Comparison of ENCODE assay signal across 8 cellular contexts in the genomic region with DNA sequence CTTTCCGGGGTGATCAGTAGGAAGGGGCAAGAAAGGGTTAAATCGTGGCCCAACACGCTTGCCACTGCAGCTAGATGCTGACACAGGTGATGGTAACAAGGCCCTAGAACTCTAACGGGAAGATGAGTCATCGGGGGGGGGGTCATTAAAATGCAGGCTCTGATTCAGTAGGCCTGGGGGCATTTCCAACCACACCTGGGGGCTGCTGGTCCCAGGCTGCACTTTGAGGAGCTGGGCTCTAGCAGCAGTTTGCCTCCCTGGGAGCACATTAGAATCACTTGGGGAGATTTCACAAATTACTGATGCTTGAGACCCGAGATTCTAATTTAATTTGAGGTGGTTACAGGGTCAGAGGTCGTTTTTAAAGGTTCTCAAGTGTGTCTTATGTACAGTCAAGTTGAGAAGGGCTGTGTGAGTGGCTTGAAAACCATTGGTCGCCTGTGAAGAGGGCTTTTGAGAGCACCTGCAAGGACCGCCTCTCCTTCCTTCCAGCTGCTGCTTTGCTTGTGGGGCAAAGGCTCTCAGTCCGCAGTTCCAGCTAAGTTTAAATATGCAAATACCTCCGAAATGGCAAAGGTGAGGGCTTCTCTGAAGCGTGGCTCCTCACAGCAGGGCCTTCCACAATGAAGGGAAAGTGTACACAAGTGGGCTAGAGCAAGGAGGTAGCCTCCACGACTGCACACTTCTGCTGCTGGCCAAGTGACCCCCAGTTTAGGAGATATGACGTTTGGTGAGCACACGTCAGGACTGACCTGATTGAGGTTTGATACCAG.
DNase-seq lines count a peak whose midpoint lies in the region; ATAC-seq and TF ChIP-seq lines count a peak whose summit lies in the region.

No MANE protein-coding gene starts in this region.

- H3K4me3 ChIP-seq in lung (no peak overlapping the region), ascending aorta (no peak overlapping the region)

- H3K27ac ChIP-seq in lung (ENCODE audit: low read depth in 1 of 2, low read length in 1 of 2), result no peak overlapping the region
- no peak overlapping the region for H3K27ac ChIP-seq in ascending aorta

- no peaks in the 10 kb centered on the region for H3K36me3 Mint-ChIP-seq in activated naive CD4-positive, alpha-beta T cell treated with anti-CD3 and anti-CD28 coated beads, Interleukin-2, amount 50 U/mL, for 72 hours

- WGBS in lung, 2 donors, result 56 to 75% methylated on average over 15 of the region's 15 CpGs

- no peaks in the 10 kb centered on the region for H3K9me3 Mint-ChIP-seq in activated naive CD4-positive, alpha-beta T cell treated with anti-CD3 and anti-CD28 coated beads, Interleukin-2, amount 50 U/mL, for 72 hours

- H3K4me1 ChIP-seq in lung (ENCODE audit: control insufficient read depth in 2 of 2, insufficient read depth in 2 of 2, low read length in 2 of 2) (peaks cover 0 to 10% of the 10 kb centered on the region in 2 donors), ascending aorta (no peaks in the 10 kb centered on the region)

- intact Hi-C loops in ascending aorta (cut with DNase I), result no loop called here

- H3K36me3 ChIP-seq in lung (ENCODE audit: control insufficient read depth in 2 of 2, insufficient read depth in 2 of 2, low read length in 2 of 2) (no peaks in the 10 kb centered on the region), ascending aorta (no peaks in the 10 kb centered on the region)

- no peaks in the 10 kb centered on the region for H3K9me3 ChIP-seq in lung (ENCODE audit: control insufficient read depth in 2 of 2, insufficient read depth in 1 of 2, low read length in 1 of 2)
- no peaks in the 10 kb centered on the region for H3K9me3 ChIP-seq in ascending aorta

- peak; percentile 83 for ATAC-seq in GM18868 (IDR thresholded peaks at IDR 0.05; ENCODE audit: unreplicated experiment)
- peak; percentile 66 for ATAC-seq in HG02588 (IDR thresholded peaks at IDR 0.05; ENCODE audit: unreplicated experiment)
- ATAC-seq in lung (ENCODE audit: insufficient read depth, low FRiP score), result peak; percentile 45
- no peak for ATAC-seq in activated naive CD4-positive, alpha-beta T cell treated with anti-CD3 and anti-CD28 coated beads, Interleukin-2, amount 50 U/mL, for 72 hours

- H3K27ac Mint-ChIP-seq in activated naive CD4-positive, alpha-beta T cell treated with anti-CD3 and anti-CD28 coated beads, Interleukin-2, amount 50 U/mL, for 72 hours, result no peak overlapping the region

- peak; percentile 51 for DNase-seq in NCI-H146 (lab: John Stamatoyannopoulos, UW)
- DNase-seq in lung (ENCODE audit: low spot score), result peak; percentile 58
- no peak for DNase-seq in globus pallidus (ENCODE audit: low spot score)
- no peak for DNase-seq in activated naive CD4-positive, alpha-beta T cell treated with anti-CD3 and anti-CD28 coated beads, Interleukin-2, amount 50 U/mL, for 72 hours (ENCODE audit: low spot score in 2 of 2)
- DNase-seq in ascending aorta (ENCODE audit: low spot score in 2 of 2), result no peak
- DNase-seq in NCI-H2081 treated with DMSO at 0.1 percent for 48 hours (lab: John Stamatoyannopoulos, UW), result no peak

- TF ChIP-seq CTCF in lung (IDR thresholded peaks at IDR 0.05; ENCODE audit: control extremely low read depth, extremely low read depth) (no peak), ascending aorta (IDR thresholded peaks at IDR 0.05) (no peak)

- H3K27me3 ChIP-seq in lung (ENCODE audit: control insufficient read depth, insufficient read depth) (no peaks in the 10 kb centered on the region), ascending aorta (no peaks in the 10 kb centered on the region)

Comparison
In these comparisons a context has a peak if more than half of its experiments do, and no peak if none do; other contexts are left out.
1. ATAC-seq: peak in GM18868 (single experiment), HG02588 (single experiment) and lung (single experiment); none in activated naive CD4-positive, alpha-beta T cell treated with anti-CD3 and anti-CD28 coated beads, Interleukin-2, amount 50 U/mL, for 72 hours (0 of 2).
2. DNase-seq: peak in NCI-H146 (single experiment) and lung (single experiment); none in globus pallidus (single experiment), activated naive CD4-positive, alpha-beta T cell treated with anti-CD3 and anti-CD28 coated beads, Interleukin-2, amount 50 U/mL, for 72 hours (0 of 2), ascending aorta (0 of 2) and NCI-H2081 treated with DMSO at 0.1 percent for 48 hours (single experiment).